10 cellular contexts compared by ENCODE assay signal in the genomic region with DNA sequence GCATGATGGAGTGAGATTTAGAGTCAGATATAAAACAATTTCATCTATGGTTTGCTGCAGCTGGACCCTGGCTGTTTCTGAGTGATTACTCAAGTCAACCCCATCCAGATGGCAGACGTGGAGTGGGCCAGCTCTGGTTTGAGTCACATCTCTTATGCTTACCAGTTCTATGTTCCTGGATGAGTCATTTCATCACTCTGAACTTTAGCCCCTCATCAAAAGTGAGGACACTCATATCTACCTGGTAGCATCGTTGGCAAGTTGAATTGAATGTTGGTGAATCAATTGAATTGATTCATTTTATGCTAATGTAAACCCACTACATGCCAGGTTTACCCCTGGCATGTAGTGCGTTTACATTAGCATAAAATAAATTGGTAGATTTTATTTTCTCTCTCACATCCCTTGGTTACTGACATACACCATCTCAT.
DNase-seq lines count a peak whose midpoint lies in the region; ATAC-seq, FAIRE-seq and TF ChIP-seq lines count a peak whose summit lies in the region.
"Had no signal": no experiment of that assay in that cellular context is flagged by ENCODE, and none has a peak within 500 bp of the region (broad histone marks: within the 10 kb centered on the region; RNA-seq: fewer than 3 reads in every experiment).

No MANE protein-coding gene starts in this region.

- peak overlapping the region; percentile 63 for H3K27ac ChIP-seq in endothelial cell of umbilical vein (ENCODE audit: insufficient read depth, low read depth, low read length)
- H3K27ac ChIP-seq in smooth muscle cell (ENCODE audit: low read depth) = no peak overlapping the region

- no peaks in the 10 kb centered on the region for H3K36me3 Mint-ChIP-seq in activated CD4-positive, alpha-beta memory T cell treated with anti-CD3 and anti-CD28 coated beads for 36 hours
- H3K36me3 Mint-ChIP-seq in activated CD4-positive, alpha-beta memory T cell treated with anti-CD3 and anti-CD28 coated beads, Interleukin-2, amount 10 ng/mL, durations not matched to agents 7 days and 5 days (ENCODE audit: low read depth) = no peaks in the 10 kb centered on the region
- no peaks in the 10 kb centered on the region for H3K36me3 Mint-ChIP-seq in stimulated activated naive CD8-positive, alpha-beta T cell treated with anti-CD3 and anti-CD28 coated beads, Interleukin-15, Interleukin-2, amounts not matched to agents 100 ng/mL and 50 ng/mL, for 24 hours (ENCODE audit: low read depth)
- H3K36me3 Mint-ChIP-seq in Calu3 (ENCODE audit: insufficient read depth, unreplicated experiment) = no peaks in the 10 kb centered on the region
- H3K36me3 Mint-ChIP-seq: activated naive CD8-positive, alpha-beta T cell had no signal

- no peak overlapping the region for H2AFZ ChIP-seq in endothelial cell of umbilical vein (ENCODE audit: low read depth, low read length)
- H2AFZ ChIP-seq in smooth muscle cell (ENCODE audit: low read depth) = no peak overlapping the region

- FAIRE-seq in endothelial cell of umbilical vein (lab: Jason Lieb, UNC) = peak; percentile 80

- H3K79me2 ChIP-seq in endothelial cell of umbilical vein (ENCODE audit: control insufficient read depth, insufficient read depth, low read length) (no peaks in the 10 kb centered on the region), smooth muscle cell (ENCODE audit: low read depth) (no peaks in the 10 kb centered on the region)

- H3K36me3 ChIP-seq in endothelial cell of umbilical vein (ENCODE audit: control insufficient read depth in 2 of 2, extremely low read depth in 1 of 2, insufficient read depth in 2 of 2, low read length in 2 of 2) (no peaks in the 10 kb centered on the region), smooth muscle cell (ENCODE audit: low read depth) (no peaks in the 10 kb centered on the region)

- intact Hi-C loops in activated CD4-positive, alpha-beta memory T cell treated with anti-CD3 and anti-CD28 coated beads for 36 hours (cut with micrococcal nuclease) = no loop called here
- intact Hi-C loops in endothelial cell of umbilical vein (cut with micrococcal nuclease) = loop anchor here (1.0 to 5.0 kb wide), 6 partner anchors 16 to 179 kb away; partner anchors contain the start of gene FGF18
- intact Hi-C loops in Calu3 (cut with micrococcal nuclease; ENCODE audit: unreplicated experiment) = no loop called here

- no peaks in the 10 kb centered on the region for H3F3A ChIP-seq in smooth muscle cell (ENCODE audit: low read depth)

- H3K4me3 Mint-ChIP-seq in activated CD4-positive, alpha-beta memory T cell treated with anti-CD3 and anti-CD28 coated beads for 36 hours = no peak overlapping the region
- no peak overlapping the region for H3K4me3 Mint-ChIP-seq in activated CD4-positive, alpha-beta memory T cell treated with anti-CD3 and anti-CD28 coated beads, Interleukin-2, amount 10 ng/mL, durations not matched to agents 7 days and 5 days
- no peak overlapping the region for H3K4me3 Mint-ChIP-seq in stimulated activated naive CD8-positive, alpha-beta T cell treated with anti-CD3 and anti-CD28 coated beads, Interleukin-15, Interleukin-2, amounts not matched to agents 100 ng/mL and 50 ng/mL, for 24 hours
- no peak overlapping the region for H3K4me3 Mint-ChIP-seq in Calu3 (ENCODE audit: low read depth, unreplicated experiment)
- H3K4me3 Mint-ChIP-seq: activated naive CD8-positive, alpha-beta T cell; B cell had no signal

- POLR2A ChIA-PET in activated CD4-positive, alpha-beta memory T cell treated with anti-CD3 and anti-CD28 coated beads for 36 hours (lab: Charles Lee) = no interaction called here
- POLR2A ChIA-PET in activated CD4-positive, alpha-beta memory T cell treated with anti-CD3 and anti-CD28 coated beads, Interleukin-2, amount 10 ng/mL, durations not matched to agents 7 days and 5 days (lab: Charles Lee) = no interaction called here
- POLR2A ChIA-PET in endothelial cell of umbilical vein (lab: Charles Lee) = no interaction called here

- dilution Hi-C loops in endothelial cell of umbilical vein (cut with MboI; ENCODE audit: extremely low pct_ligation_motif_present, low sequenced_read_pairs) = no loop called here

- DNase-seq in activated CD4-positive, alpha-beta memory T cell treated with anti-CD3 and anti-CD28 coated beads for 36 hours = peak; percentile 32
- DNase-seq in activated CD4-positive, alpha-beta memory T cell treated with anti-CD3 and anti-CD28 coated beads, Interleukin-2, amount 10 ng/mL, durations not matched to agents 7 days and 5 days = no peak
- DNase-seq in endothelial cell of umbilical vein (ENCODE audit: low read depth, low spot score) (peak; percentile 79), Calu3 (no peak), NAMALWA (ENCODE audit: low spot score) (no peak), smooth muscle cell (lab: John Stamatoyannopoulos, UW; ENCODE audit: unreplicated experiment) (no peak)

- H3K9me1 ChIP-seq in endothelial cell of umbilical vein (replicated peaks; ENCODE audit: control insufficient read depth, extremely low read depth, insufficient read depth, low read length) = no peaks in the 10 kb centered on the region

- H3K9me3 ChIP-seq in endothelial cell of umbilical vein (replicated peaks; ENCODE audit: control insufficient read depth, insufficient read depth, low read length) (no peaks in the 10 kb centered on the region), smooth muscle cell (replicated peaks; ENCODE audit: low read depth) (no peaks in the 10 kb centered on the region)

- H3K9ac ChIP-seq in endothelial cell of umbilical vein (replicated peaks; ENCODE audit: extremely low read depth, insufficient read depth, low read length) = peak overlapping the region; percentile 23
- no peak overlapping the region for H3K9ac ChIP-seq in smooth muscle cell (ENCODE audit: low read depth)

- TF ChIP-seq CTCF in endothelial cell of umbilical vein (IDR thresholded peaks at IDR 0.05; ENCODE audit: extremely low read depth in 1 of 2, insufficient read depth in 1 of 2, low read depth in 1 of 2, low read length in 2 of 2) (no peak), Calu3 (IDR thresholded peaks at IDR 0.05; ENCODE audit: unreplicated experiment) (no peak), smooth muscle cell (IDR thresholded peaks at IDR 0.05; ENCODE audit: borderline replicate concordance, insufficient read depth, poor library complexity, severe bottlenecking) (no peak)

- H3K9me3 Mint-ChIP-seq in activated CD4-positive, alpha-beta memory T cell treated with anti-CD3 and anti-CD28 coated beads for 36 hours = no peaks in the 10 kb centered on the region
- peaks cover 2% of the 10 kb centered on the region for H3K9me3 Mint-ChIP-seq in activated CD4-positive, alpha-beta memory T cell treated with anti-CD3 and anti-CD28 coated beads, Interleukin-2, amount 10 ng/mL, durations not matched to agents 7 days and 5 days
- no peaks in the 10 kb centered on the region for H3K9me3 Mint-ChIP-seq in stimulated activated naive CD8-positive, alpha-beta T cell treated with anti-CD3 and anti-CD28 coated beads, Interleukin-15, Interleukin-2, amounts not matched to agents 100 ng/mL and 50 ng/mL, for 24 hours
- H3K9me3 Mint-ChIP-seq in Calu3 (ENCODE audit: low read depth, unreplicated experiment) = peaks cover 2% of the 10 kb centered on the region

- no peak for TF ChIP-seq POLR2A in endothelial cell of umbilical vein (IDR thresholded peaks at IDR 0.05; ENCODE audit: low read depth, low read length)

- ATAC-seq in HG03571 (IDR thresholded peaks at IDR 0.05; ENCODE audit: unreplicated experiment) = peak; percentile 55

- CTCF ChIA-PET in activated CD4-positive, alpha-beta memory T cell treated with anti-CD3 and anti-CD28 coated beads for 36 hours (lab: Charles Lee) = interaction anchor here (0.7 kb wide), 1 partner anchor 101 kb away, joined by 3 read pairs; no protein-coding TSS in a partner anchor
- CTCF ChIA-PET in activated CD4-positive, alpha-beta memory T cell treated with anti-CD3 and anti-CD28 coated beads, Interleukin-2, amount 10 ng/mL, durations not matched to agents 7 days and 5 days (lab: Charles Lee) = no interaction called here
- CTCF ChIA-PET in endothelial cell of umbilical vein (lab: Charles Lee) (interaction anchor here (0.7 to 2.2 kb wide), 8 partner anchors 10 to 262 kb away, joined by 3 to 6 read pairs (median 5); no protein-coding TSS in a partner anchor), Calu3 (lab: Charles Lee) (interaction anchor here (0.7 to 0.9 kb wide), 2 partner anchors 48 to 110 kb away, joined by 3 read pairs; no protein-coding TSS in a partner anchor)

- peaks cover 0 to 2% of the 10 kb centered on the region in 2 experiments for H3K27me3 ChIP-seq in endothelial cell of umbilical vein (ENCODE audit: control insufficient read depth in 2 of 2, insufficient read depth in 2 of 2, low read length in 2 of 2)
- no peaks in the 10 kb centered on the region for H3K27me3 ChIP-seq in smooth muscle cell (ENCODE audit: low read depth)

- H3K4me1 ChIP-seq in endothelial cell of umbilical vein (ENCODE audit: control insufficient read depth, extremely low read depth, insufficient read depth, low read length) (peaks cover 22% of the 10 kb centered on the region), smooth muscle cell (ENCODE audit: low read depth) (no peaks in the 10 kb centered on the region)

- 60% methylated on average over 3 of the region's 3 CpGs for WGBS in smooth muscle cell (ENCODE audit: low lambda C conversion rate)

- BruUV-seq in endothelial cell of umbilical vein (replicated peaks; lab: Mats Ljungman, UMichigan) = no TSS peak
- BruUV-seq in Calu3 (replicated peaks; lab: Mats Ljungman, UMichigan) = no TSS peak

- H4K20me1 ChIP-seq in endothelial cell of umbilical vein (replicated peaks; ENCODE audit: control insufficient read depth, extremely low read depth, insufficient read depth, low read length) (no peaks in the 10 kb centered on the region), smooth muscle cell (ENCODE audit: low read depth) (no peaks in the 10 kb centered on the region)

- peaks cover 4% of the 10 kb centered on the region for H3K4me1 Mint-ChIP-seq in activated CD4-positive, alpha-beta memory T cell treated with anti-CD3 and anti-CD28 coated beads for 36 hours (ENCODE audit: low read depth)
- H3K4me1 Mint-ChIP-seq in activated CD4-positive, alpha-beta memory T cell treated with anti-CD3 and anti-CD28 coated beads, Interleukin-2, amount 10 ng/mL, durations not matched to agents 7 days and 5 days = peaks cover 1% of the 10 kb centered on the region
- H3K4me1 Mint-ChIP-seq in stimulated activated naive CD8-positive, alpha-beta T cell treated with anti-CD3 and anti-CD28 coated beads, Interleukin-15, Interleukin-2, amounts not matched to agents 100 ng/mL and 50 ng/mL, for 24 hours (ENCODE audit: low read depth) = peaks cover 20% of the 10 kb centered on the region
- peaks cover 14% of the 10 kb centered on the region for H3K4me1 Mint-ChIP-seq in Calu3 (ENCODE audit: low read depth, unreplicated experiment)
- H3K4me1 Mint-ChIP-seq: B cell had no signal

- H3K4me2 ChIP-seq in endothelial cell of umbilical vein (ENCODE audit: insufficient read depth, low read length) (peak overlapping the region; percentile 24), smooth muscle cell (no peak overlapping the region)

- peaks cover 2% of the 10 kb centered on the region for H3K27me3 Mint-ChIP-seq in activated CD4-positive, alpha-beta memory T cell treated with anti-CD3 and anti-CD28 coated beads for 36 hours
- peaks cover 7% of the 10 kb centered on the region for H3K27me3 Mint-ChIP-seq in activated CD4-positive, alpha-beta memory T cell treated with anti-CD3 and anti-CD28 coated beads, Interleukin-2, amount 10 ng/mL, durations not matched to agents 7 days and 5 days
- peaks cover 12% of the 10 kb centered on the region for H3K27me3 Mint-ChIP-seq in stimulated activated naive CD8-positive, alpha-beta T cell treated with anti-CD3 and anti-CD28 coated beads, Interleukin-15, Interleukin-2, amounts not matched to agents 100 ng/mL and 50 ng/mL, for 24 hours
- peaks cover 59% of the 10 kb centered on the region for H3K27me3 Mint-ChIP-seq in Calu3 (ENCODE audit: unreplicated experiment)

- H3K27ac Mint-ChIP-seq in activated CD4-positive, alpha-beta memory T cell treated with anti-CD3 and anti-CD28 coated beads for 36 hours = no peak overlapping the region
- H3K27ac Mint-ChIP-seq in activated CD4-positive, alpha-beta memory T cell treated with anti-CD3 and anti-CD28 coated beads, Interleukin-2, amount 10 ng/mL, durations not matched to agents 7 days and 5 days = no peak overlapping the region
- peak overlapping the region; percentile 24 for H3K27ac Mint-ChIP-seq in stimulated activated naive CD8-positive, alpha-beta T cell treated with anti-CD3 and anti-CD28 coated beads, Interleukin-15, Interleukin-2, amounts not matched to agents 100 ng/mL and 50 ng/mL, for 24 hours
- no peak overlapping the region for H3K27ac Mint-ChIP-seq in Calu3 (ENCODE audit: unreplicated experiment)
- H3K27ac Mint-ChIP-seq: activated naive CD8-positive, alpha-beta T cell; B cell had no signal

- H3K4me3 ChIP-seq in endothelial cell of umbilical vein (replicated peaks in 1 of 3; ENCODE audit: insufficient read depth in 1 of 3, low read depth in 1 of 3, low read length in 3 of 3) (no peak overlapping the region), smooth muscle cell (no peak overlapping the region)

Comparison
In these comparisons a context has a peak if more than half of its experiments do, and no peak if none do; other contexts are left out.
1. DNase-seq: peak in activated CD4-positive, alpha-beta memory T cell treated with anti-CD3 and anti-CD28 coated beads for 36 hours (single experiment) and endothelial cell of umbilical vein (single experiment); none in activated CD4-positive, alpha-beta memory T cell treated with anti-CD3 and anti-CD28 coated beads, Interleukin-2, amount 10 ng/mL, durations not matched to agents 7 days and 5 days (single experiment), Calu3 (single experiment), NAMALWA (single experiment) and smooth muscle cell (single experiment).